ENCODE assay signal across 8 cellular contexts in the genomic region with DNA sequence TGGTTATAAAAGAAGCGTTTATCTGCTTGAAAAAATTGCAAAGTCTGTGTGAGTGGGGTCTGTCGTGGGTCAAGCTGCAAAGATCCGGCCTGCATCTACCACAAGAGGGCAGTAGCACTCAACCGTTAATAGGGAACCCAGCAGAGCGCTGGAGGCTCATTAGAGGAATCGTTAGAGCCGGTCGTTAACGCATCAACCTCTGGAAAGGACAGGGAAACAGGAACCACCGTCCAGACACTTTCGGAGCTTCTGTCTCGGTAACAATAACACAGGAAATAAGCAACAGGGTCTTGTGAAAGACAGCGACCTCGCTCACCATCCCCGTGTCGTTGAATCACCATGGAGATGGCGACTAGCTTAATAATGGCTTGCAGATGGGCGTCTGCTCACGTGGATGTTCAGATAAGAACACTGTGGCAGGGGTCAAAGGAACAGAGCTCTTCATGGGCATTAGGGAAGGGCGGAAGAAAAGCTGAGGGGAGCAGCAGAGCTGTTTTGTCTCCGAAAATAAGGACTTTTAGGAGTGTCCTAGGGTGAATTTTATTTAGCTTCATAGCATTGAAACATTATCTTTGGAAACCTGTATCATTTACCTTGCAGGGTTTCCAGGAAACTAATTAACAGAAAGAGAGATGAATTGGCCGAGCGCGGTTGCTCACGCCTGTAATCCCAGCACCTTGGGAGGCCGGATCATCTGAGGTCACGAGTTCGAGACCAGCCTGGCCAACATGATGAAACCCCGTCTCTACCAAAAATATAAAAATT. TPM values are rescaled to one million over a fixed set of nuclear protein-coding genes. Genes with fewer than 3 reads are reported as not detected.
DNase-seq lines count a peak whose midpoint lies in the region; ATAC-seq and TF ChIP-seq lines count a peak whose summit lies in the region.

No MANE protein-coding gene starts in this region.

- H3K27me3 ChIP-seq in kidney epithelial cell (ENCODE audit: control insufficient read depth, insufficient read depth, low read length), result no peaks in the 10 kb centered on the region

- peak; percentile 75 for DNase-seq in DMS114 treated with DMSO at 0.1 percent for 48 hours (lab: John Stamatoyannopoulos, UW; ENCODE audit: unreplicated experiment)
- DNase-seq in NCI-H446 (lab: John Stamatoyannopoulos, UW), result peak; percentile 40 to 79
- peak; percentile 89 for DNase-seq in choroid plexus epithelial cell (ENCODE audit: low read depth)
- DNase-seq in kidney epithelial cell (ENCODE audit: low read depth), result no peak
- DNase-seq in stimulated activated CD4-positive, alpha-beta T cell treated with anti-CD3 and anti-CD28 coated beads, Interleukin-15, amount 100 ng/mL, for 48 hours (ENCODE audit: low read depth in 2 of 2), result peak; percentile 49 to 57

- no peaks in the 10 kb centered on the region for H3K36me3 ChIP-seq in kidney epithelial cell (ENCODE audit: control insufficient read depth, insufficient read depth, low read length)

- peak; percentile 95 for TF ChIP-seq CTCF in choroid plexus epithelial cell (conservative IDR thresholded peaks at IDR 0.05; ENCODE audit: low read depth, low read length)
- peak; percentile 97 for TF ChIP-seq CTCF in kidney epithelial cell (IDR thresholded peaks at IDR 0.05; ENCODE audit: insufficient read depth, low read length, poor library complexity, severe bottlenecking)

- peak overlapping the region; percentile 59 for H3K4me3 ChIP-seq in choroid plexus epithelial cell (ENCODE audit: low read depth, low read length)
- peak overlapping the region; percentile 45 for H3K4me3 ChIP-seq in kidney epithelial cell (ENCODE audit: low read depth, low read length)

- ATAC-seq in HG02885 (IDR thresholded peaks at IDR 0.05; ENCODE audit: poor library complexity, unreplicated experiment), result peak; percentile 67
- peak; percentile 94 to 96 for ATAC-seq in activated CD4-positive, CD25-positive, alpha-beta regulatory T cell treated with anti-CD3 and anti-CD28 coated beads, Interleukin-2, amount 50 U/mL, for 24 hours
- ATAC-seq in GM21515 (IDR thresholded peaks at IDR 0.05; ENCODE audit: unreplicated experiment), result no peak

RNA-seq across cellular contexts. Expression of gene NSRP1, which starts 11.9 kb away (rescaled TPM):
- total RNA-seq in kidney epithelial cell, result 9.4 and 11.1 TPM in 2 replicates
